15 cellular contexts compared by ENCODE assay signal in genomic region chr12:6205761-6206160, GRCh38. TPM values are rescaled to one million over a fixed set of nuclear protein-coding genes. Genes with fewer than 3 reads are reported as not detected.
DNase-seq lines count a peak whose midpoint lies in the region; ATAC-seq, FAIRE-seq and TF ChIP-seq lines count a peak whose summit lies in the region.
"Had no signal": no experiment of that assay in that cellular context is flagged by ENCODE, and none has a peak within 500 bp of the region (broad histone marks: within the 10 kb centered on the region; RNA-seq: fewer than 3 reads in every experiment).

No MANE protein-coding gene starts in this region.

- H3K9ac ChIP-seq in BLaER1 = peak overlapping the region; percentile 99
- H3K9ac ChIP-seq in iPS-20b (ENCODE audit: low read depth, low read length) = peak overlapping the region; percentile 67; the same call in 1 of the 2 replicates

- H3K27me3 ChIP-seq in BLaER1 (no peaks in the 10 kb centered on the region), iPS-20b (ENCODE audit: insufficient read depth, low read length) (peaks cover 24% of the 10 kb centered on the region), gastrocnemius medialis (no peaks in the 10 kb centered on the region), small intestine (ENCODE audit: control insufficient read depth in 2 of 2, insufficient read depth in 2 of 2, low read length in 2 of 2) (no peaks in the 10 kb centered on the region)
- H3K27me3 ChIP-seq: body of pancreas had no signal

- intact Hi-C loops in gastrocnemius medialis (cut with DNase I; ENCODE audit: low total_unique reads) = no loop called here

- TF ChIP-seq POLR2A in gastrocnemius medialis (IDR thresholded peaks at IDR 0.05) = no peak

- peaks cover 11% of the 10 kb centered on the region for H4K20me1 ChIP-seq in BLaER1

- H3K4me3 ChIP-seq in BLaER1 (peak overlapping the region; percentile 100), iPS-20b (ENCODE audit: low read length) (peak overlapping the region; percentile 1; the same call in 1 of the 2 replicates), gastrocnemius medialis (no peak overlapping the region), small intestine (ENCODE audit: low read depth in 1 of 2, low read length in 2 of 2) (no peak overlapping the region)
- H3K4me3 ChIP-seq: body of pancreas had no signal

- no peak for FAIRE-seq in small intestine (lab: Jason Lieb, UNC)
- FAIRE-seq: islet of Langerhans had no signal

- DNase-seq in gastrocnemius medialis (no peak), GOT3 (lab: John Stamatoyannopoulos, UW) (no peak), 8988T (no peak), small intestine (no peak)
- DNase-seq in stimulated activated CD4-positive, alpha-beta T cell treated with anti-CD3 and anti-CD28 coated beads, Interleukin-1b, Interleukin-23, amount 100 ng/mL, for 48 hours = no peak
- DNase-seq: activated B cell treated with CpG ODN at 0.5 μM for 24 hours; activated T-cell treated with anti-CD3 and anti-CD28 coated beads, Interleukin-2, amount 50 U/mL, for 1 hour; DMS153; erythroblast; NCI-H748 treated with DMSO at 0.1 percent for 48 hours had no signal

- H3K9me3 ChIP-seq in BLaER1 (no peaks in the 10 kb centered on the region), iPS-20b (ENCODE audit: insufficient read depth, low read depth, low read length) (no peaks in the 10 kb centered on the region), gastrocnemius medialis (no peaks in the 10 kb centered on the region), small intestine (ENCODE audit: control insufficient read depth, low read depth) (no peaks in the 10 kb centered on the region)
- H3K9me3 ChIP-seq: body of pancreas had no signal

- 42 to 56% (median 43%) methylated on average over 2 of the region's 2 CpGs for WGBS in small intestine, 3 donors

- H3K4me1 ChIP-seq in BLaER1 = peaks cover 83% of the 10 kb centered on the region
- H3K4me1 ChIP-seq in iPS-20b (ENCODE audit: insufficient read depth, low read length) = peaks cover 39% of the 10 kb centered on the region
- peaks cover 32 to 52% of the 10 kb centered on the region in 2 donors for H3K4me1 ChIP-seq in gastrocnemius medialis
- peaks cover 3% of the 10 kb centered on the region in 2 donors for H3K4me1 ChIP-seq in small intestine (ENCODE audit: control insufficient read depth in 2 of 2, insufficient read depth in 1 of 2, low read depth in 1 of 2, low read length in 1 of 2)

- TF ChIP-seq CTCF in VCaP (conservative IDR thresholded peaks at IDR 0.05) (no peak), gastrocnemius medialis (IDR thresholded peaks at IDR 0.05 in 4 of 5, conservative IDR thresholded peaks at IDR 0.05 in 1 of 5) (no peak)

- in situ Hi-C loops in gastrocnemius medialis (cut with MboI; ENCODE audit: low sequenced_read_pairs in 4 of 4) = no loop called here

- peak overlapping the region; percentile 100 for H3K4me2 ChIP-seq in BLaER1

- no peak for ATAC-seq in gastrocnemius medialis
- ATAC-seq: body of pancreas had no signal

- H3K27ac ChIP-seq in BLaER1 (peak overlapping the region; percentile 99), VCaP (peak overlapping the region; percentile 46), iPS-20b (ENCODE audit: low read length) (peak overlapping the region; percentile 73), gastrocnemius medialis (peak overlapping the region; percentile 62 to 85 (median 82)), small intestine (ENCODE audit: low read depth in 1 of 2, low read length in 1 of 2) (peak overlapping the region in 1 of 2 donors; percentile 48)

- H3K36me3 ChIP-seq in BLaER1 (peaks cover 73% of the 10 kb centered on the region), iPS-20b (ENCODE audit: insufficient read depth, low read depth, low read length) (peaks cover 12% of the 10 kb centered on the region; the same call in 1 of the 2 replicates), gastrocnemius medialis (no peaks in the 10 kb centered on the region), small intestine (ENCODE audit: control insufficient read depth in 2 of 2, insufficient read depth in 2 of 2, low read length in 2 of 2) (no peaks in the 10 kb centered on the region)

RNA-seq across cellular contexts. Expression of gene CD9, which starts 5.6 kb away (rescaled TPM):
- 10 to 100 TPM; 26.7 to 50.6 (median 48.4) TPM for total RNA-seq in gastrocnemius medialis
- 100 to 1,000 TPM in 1 of 3 donors, 10 to 100 TPM in 2; 46.2 to 296 (median 47.2) TPM for polyA plus RNA-seq in small intestine

Comparison
In these comparisons a context has a peak if more than half of its experiments do, and no peak if none do; other contexts are left out.
1. H3K4me3 ChIP-seq: peak in BLaER1 (single experiment) and iPS-20b (single experiment); none in gastrocnemius medialis (0 of 4) and small intestine (0 of 2).